Comparison of ENCODE assay signal across 21 cellular contexts in the genomic region with DNA sequence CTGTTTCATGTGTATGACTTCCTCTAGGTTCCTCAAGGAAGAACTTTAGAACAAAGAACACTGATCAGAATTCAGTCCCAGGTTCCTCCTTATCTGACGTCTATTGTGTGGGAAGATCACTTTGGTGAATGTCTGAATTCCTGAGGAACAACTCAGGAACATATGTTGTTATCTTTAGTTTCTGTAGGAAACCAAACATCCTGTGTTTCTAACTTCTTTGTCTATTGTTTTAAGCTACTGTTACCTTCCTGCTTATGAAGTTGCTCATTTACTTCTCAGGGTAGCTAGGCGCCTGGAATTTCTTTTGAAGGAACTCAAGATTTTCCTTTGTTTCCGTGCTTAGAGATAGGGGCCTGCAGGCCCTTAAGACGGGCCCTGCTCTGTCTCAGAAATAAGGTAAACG. TPM values are rescaled to one million over a fixed set of nuclear protein-coding genes. Genes with fewer than 3 reads are reported as not detected.
DNase-seq lines count a peak whose midpoint lies in the region; ATAC-seq and TF ChIP-seq lines count a peak whose summit lies in the region.
"Had no signal": no experiment of that assay in that cellular context is flagged by ENCODE, and none has a peak within 500 bp of the region (broad histone marks: within the 10 kb centered on the region; RNA-seq: fewer than 3 reads in every experiment).

No MANE protein-coding gene starts in this region.

- H3K36me3 ChIP-seq in RWPE2 (ENCODE audit: low read depth), result no peaks in the 10 kb centered on the region
- H3K36me3 ChIP-seq: ascending aorta, ovary had no signal

- H3K27me3 ChIP-seq in RWPE2 (ENCODE audit: insufficient read depth, poor library complexity, severe bottlenecking), result no peaks in the 10 kb centered on the region
- H3K27me3 ChIP-seq: ascending aorta, ovary had no signal

- H3K4me3 ChIP-seq in RWPE2 (ENCODE audit: severe bottlenecking), result no peak overlapping the region
- H3K4me3 ChIP-seq: ascending aorta, ovary had no signal

- ATAC-seq in RWPE2 (ENCODE audit: low read depth) (peak; percentile 81), left lobe of liver (peak; percentile 37), GM18868 (IDR thresholded peaks at IDR 0.05; ENCODE audit: unreplicated experiment) (no peak)
- ATAC-seq: stimulated activated naive CD8-positive, alpha-beta T cell treated with anti-CD3 and anti-CD28 coated beads, Interleukin-15, Interleukin-2, amounts not matched to agents 100 U/mL and 50 U/mL, for 24 hours had no signal

- H3K27ac ChIP-seq in RWPE2 (ENCODE audit: poor library complexity, severe bottlenecking), result peak overlapping the region; percentile 73
- H3K27ac ChIP-seq: ascending aorta, ovary had no signal

- DNase-seq in COLO829 (ENCODE audit: low spot score), result peak; percentile 29
- no peak for DNase-seq in RWPE2 (ENCODE audit: low spot score)
- peak; percentile 1 for DNase-seq in fibroblast of gingiva (ENCODE audit: low read depth)
- no peak for DNase-seq in left lobe of liver (ENCODE audit: low spot score)
- DNase-seq in activated CD8-positive, alpha-beta memory T cell treated with anti-CD3 and anti-CD28 coated beads for 24 hours, result no peak
- no peak for DNase-seq in NCI-H510A treated with DMSO at 0.1 percent for 48 hours (lab: John Stamatoyannopoulos, UW)
- no peak for DNase-seq in GM10266 (ENCODE audit: extremely low spot score)
- DNase-seq: activated B cell treated with CpG ODN at 0.5 μM for 24 hours; activated effector memory CD4-positive, alpha-beta T cell treated with anti-CD3 and anti-CD28 coated beads, Interleukin-2, amount 50 U/mL, for 16 hours; GF-D8; H7; kidney; MV-4-11; NCI-H2081; NCI-H526 treated with DMSO at 0.1 percent for 48 hours; ovary; stimulated activated naive CD8-positive, alpha-beta T cell treated with anti-CD3 and anti-CD28 coated beads, Interleukin-15, Interleukin-2, amounts not matched to agents 100 U/mL and 50 U/mL, for 24 hours; T-helper 1 cell had no signal

- peaks cover 7% of the 10 kb centered on the region for H3K4me1 ChIP-seq in RWPE2 (ENCODE audit: insufficient read depth, poor library complexity, severe bottlenecking)
- H3K4me1 ChIP-seq: ascending aorta had no signal

- no peak for TF ChIP-seq CTCF in RWPE2 (IDR thresholded peaks at IDR 0.05; ENCODE audit: poor library complexity, severe bottlenecking)
- TF ChIP-seq CTCF in GM10266 (IDR thresholded peaks at IDR 0.05; ENCODE audit: control insufficient read depth, insufficient read depth, low read depth, missing control alignments), result no peak

- no peaks in the 10 kb centered on the region for H3K9me3 ChIP-seq in RWPE2 (ENCODE audit: severe bottlenecking)
- H3K9me3 ChIP-seq: ascending aorta, ovary had no signal

RNA-seq across cellular contexts. Expression of gene MAGEB5, which starts 46.2 kb away (rescaled TPM):
- total RNA-seq in left lobe of liver, result not detected
- total RNA-seq: activated B cell treated with CpG ODN at 0.5 μM for 24 hours, ascending aorta, H7, kidney, ovary, ureter had no signal

Comparison
In these comparisons a context has a peak if more than half of its experiments do, and no peak if none do; other contexts are left out.
1. DNase-seq: peak in COLO829 (single experiment) and fibroblast of gingiva (single experiment); none in RWPE2 (single experiment), left lobe of liver (single experiment), activated CD8-positive, alpha-beta memory T cell treated with anti-CD3 and anti-CD28 coated beads for 24 hours (single experiment), NCI-H510A treated with DMSO at 0.1 percent for 48 hours (single experiment) and GM10266 (single experiment).